Comparison of ENCODE assay signal across 30 cellular contexts in genomic region chrX:153407736-153408135, GRCh38. TPM values are rescaled to one million over a fixed set of nuclear protein-coding genes. Genes with fewer than 3 reads are reported as not detected.
"Had no signal": no experiment of that assay in that cellular context is flagged by ENCODE, and none has a peak within 500 bp of the region (broad histone marks: within the 10 kb centered on the region; RNA-seq: fewer than 3 reads in every experiment).

No MANE protein-coding gene starts in this region.

- H3K4me2 ChIP-seq: hepatocyte had no signal

- H3K9me3 ChIP-seq: colonic mucosa, esophagus muscularis mucosa, gastroesophageal sphincter, heart left ventricle, neutrophil, prostate gland, right atrium auricular region, sigmoid colon, testis, tibial artery had no signal

- FAIRE-seq: endothelial cell of umbilical vein, islet of Langerhans had no signal

- H3K27me3 ChIP-seq: esophagus muscularis mucosa, foreskin keratinocyte, gastroesophageal sphincter, hepatocyte, neutrophil, right atrium auricular region, sigmoid colon, testis had no signal

- H3K27ac ChIP-seq: colonic mucosa, esophagus muscularis mucosa, foreskin keratinocyte, gastroesophageal sphincter, heart left ventricle, hepatocyte, neutrophil, parathyroid adenoma, prostate gland, right atrium auricular region, sigmoid colon, testis, tibial artery had no signal

- H3K4me1 ChIP-seq: colonic mucosa, foreskin keratinocyte, parathyroid adenoma, prostate gland, testis had no signal

- DNase-seq: colonic mucosa; effector memory CD4-positive, alpha-beta T cell; foreskin keratinocyte; natural killer cell; sigmoid colon; stimulated activated CD4-positive, alpha-beta T cell treated with anti-CD3 and anti-CD28 coated beads, Interleukin-4, amount 100 ng/mL, for 4 hours; stimulated activated naive CD8-positive, alpha-beta T cell treated with anti-CD3 and anti-CD28 coated beads, Interleukin-15, Interleukin-2, amounts not matched to agents 100 U/mL and 50 U/mL, for 24 hours; substantia nigra; testis; tibial artery had no signal

- H3K79me2 ChIP-seq: hepatocyte, parathyroid adenoma had no signal

- H2AFZ ChIP-seq: hepatocyte, parathyroid adenoma had no signal

- H3K4me3 ChIP-seq: colonic mucosa, esophagus muscularis mucosa, gastroesophageal sphincter, heart left ventricle, hepatocyte, lung, prostate gland, right atrium auricular region, sigmoid colon, testis, tibial artery had no signal

- ATAC-seq: foreskin keratinocyte; gastroesophageal sphincter; heart left ventricle; natural killer cell; stimulated activated memory B cell treated with anti-CD40 and anti-IgM and Interleukin-4, amounts not matched to agents 10 μg/mL and 1 μg/mL and 100 μg/mL, for 72 hours; stimulated activated naive CD8-positive, alpha-beta T cell treated with anti-CD3 and anti-CD28 coated beads, Interleukin-15, Interleukin-2, amounts not matched to agents 100 U/mL and 50 U/mL, for 24 hours had no signal

- H3K36me3 ChIP-seq: colonic mucosa, esophagus muscularis mucosa, gastroesophageal sphincter, heart left ventricle, neutrophil, prostate gland, right atrium auricular region, sigmoid colon, tibial artery had no signal

- H3K9ac ChIP-seq: parathyroid adenoma had no signal

RNA-seq across cellular contexts. Expression of gene ZFP92, which starts 3.5 kb away (rescaled TPM):
- polyA plus RNA-seq: neural cell had no signal

RNA-seq across cellular contexts. Expression of gene PNMA6E, which starts 6.6 kb away (rescaled TPM):
- total RNA-seq: chondrocyte, colonic mucosa, endothelial cell of umbilical vein, epithelial cell of proximal tubule, esophagus muscularis mucosa, fibroblast of lung, foreskin keratinocyte, gastroesophageal sphincter, heart left ventricle, hepatocyte, left lobe of liver, liver, lung, natural killer cell, right atrium auricular region, sigmoid colon, skeletal muscle tissue, urinary bladder had no signal
- polyA plus RNA-seq: endothelial cell of umbilical vein, fibroblast of lung, foreskin keratinocyte, heart left ventricle, hepatocyte, liver, neural cell, sigmoid colon, urinary bladder had no signal

RNA-seq across cellular contexts. Expression of gene TREX2, which starts 38.1 kb away (rescaled TPM):
- total RNA-seq: epithelial cell of proximal tubule had no signal
- polyA plus RNA-seq: fibroblast of lung, neural cell had no signal
